ENCODE assay signal across 25 cellular contexts in genomic region chr5:154178661-154179060, GRCh38. TPM values are rescaled to one million over a fixed set of nuclear protein-coding genes. Genes with fewer than 3 reads are reported as not detected.
DNase-seq lines count a peak whose midpoint lies in the region; ATAC-seq, FAIRE-seq and TF ChIP-seq lines count a peak whose summit lies in the region.
"Had no signal": no experiment of that assay in that cellular context is flagged by ENCODE, and none has a peak within 500 bp of the region (broad histone marks: within the 10 kb centered on the region; RNA-seq: fewer than 3 reads in every experiment).

No MANE protein-coding gene starts in this region.

- CTCF ChIA-PET in HepG2 (lab: Yijun Ruan, JAX; ENCODE audit: low intra/inter-chr PET ratio, low total read pairs) (interaction anchor here (2.5 kb wide), 1 partner anchor 106 kb away, joined by 10 read pairs; no protein-coding TSS in a partner anchor), PC-9 (lab: Charles Lee) (interaction anchor here (0.6 kb wide), 1 partner anchor 34 kb away, joined by 10 read pairs; no protein-coding TSS in a partner anchor)

- 54% methylated on average over 2 of the region's 2 CpGs for WGBS in liver
- 3% methylated on average over 2 of the region's 2 CpGs for WGBS in HepG2 (ENCODE audit: low lambda C conversion rate)
- 64% methylated on average over 2 of the region's 2 CpGs for WGBS in right lobe of liver (ENCODE audit: insufficient coverage, low coverage, low lambda C conversion rate, missing lambda C conversion rate)

- H3F3A ChIP-seq in PC-9 (ENCODE audit: insufficient read depth, low read depth): peaks cover 17% of the 10 kb centered on the region

- H3K27me3 ChIP-seq in liver (ENCODE audit: control insufficient read depth in 4 of 4, insufficient read depth in 4 of 4, low read length in 3 of 4) (no peaks in the 10 kb centered on the region), HepG2 (ENCODE audit: control insufficient read depth in 1 of 2, insufficient read depth in 2 of 2, low read length in 2 of 2) (no peaks in the 10 kb centered on the region; a peak in 1 of 5 replicates), PC-9 (ENCODE audit: insufficient read depth, low read depth) (no peaks in the 10 kb centered on the region), right lobe of liver (no peaks in the 10 kb centered on the region), upper lobe of right lung (no peaks in the 10 kb centered on the region)

- no TSS peak for BruUV-seq in HepG2 (replicated peaks; lab: Mats Ljungman, UMichigan)
- no TSS peak for BruUV-seq in PC-9 (replicated peaks; lab: Mats Ljungman, UMichigan)

- H3K4me2 ChIP-seq in HepG2 (ENCODE audit: low read depth, low read length) (no peak overlapping the region), PC-9 (0 out of 2 replicates have a peak overlapping the region, but pooled peaks have one; percentile 26)
- H3K4me2 ChIP-seq: A549 had no signal

- ATAC-seq in HepG2 (no peak), right lobe of liver (peak; percentile 24 to 76 (median 56)), upper lobe of right lung (peak; percentile 8), HG02678 (IDR thresholded peaks at IDR 0.05; ENCODE audit: unreplicated experiment) (no peak)
- ATAC-seq: A549, Panc1 had no signal

- POLR2A ChIA-PET in HepG2 (lab: Yijun Ruan, JAX) (no interaction called here), PC-9 (lab: Charles Lee; ENCODE audit: unreplicated experiment) (interaction anchor here (0.7 kb wide), 1 partner anchor 15 kb away, joined by 4 read pairs; no protein-coding TSS in a partner anchor)

- FAIRE-seq in HepG2 (lab: Jason Lieb, UNC): no peak
- FAIRE-seq: A549, GM12892 had no signal

- H3K79me2 ChIP-seq in HepG2 (ENCODE audit: insufficient read depth, low read length): no peaks in the 10 kb centered on the region
- H3K79me2 ChIP-seq in PC-9 (ENCODE audit: low read depth): no peaks in the 10 kb centered on the region

- H3K9me2 ChIP-seq in PC-9 (ENCODE audit: insufficient read depth): no peaks in the 10 kb centered on the region

- in situ Hi-C loops in HepG2 (cut with HindIII; ENCODE audit: extremely low pct_ligation_motif_present, low pct_unique_long_range_greater_than_20kb): loop anchor here (10.0 kb wide), 1 partner anchor 204 kb away; no protein-coding TSS in a partner anchor

- TF ChIP-seq EP300 in HepG2 (IDR thresholded peaks at IDR 0.05; ENCODE audit: low read depth in 2 of 2, low read length in 2 of 2) (no peak), HepG2 (CRISPR knock-in tag; IDR thresholded peaks at IDR 0.05; ENCODE audit: borderline replicate concordance) (no peak)

- H4K20me1 ChIP-seq in HepG2 (ENCODE audit: insufficient read depth, low read length) (no peaks in the 10 kb centered on the region), PC-9 (ENCODE audit: insufficient read depth) (no peaks in the 10 kb centered on the region)

- DNase-seq in HepG2 (ENCODE audit: low spot score): no peak
- peak in 1 of 2 experiments; percentile 83 for DNase-seq in PC-9
- no peak for DNase-seq in right lobe of liver
- no peak for DNase-seq in upper lobe of right lung
- no peak for DNase-seq in cerebellar cortex (ENCODE audit: low spot score)
- DNase-seq in activated CD4-positive, alpha-beta T cell treated with anti-CD3 and anti-CD28 coated beads for 48 hours: no peak
- DNase-seq: BE2C; CD4-positive, CD25-positive, alpha-beta regulatory T cell; DMS79 treated with DMSO at 0.1 percent for 48 hours; GOT3; HCEC 1CT; Karpas-422; MM.1S; NCI-H1048; NCI-H1436; NCI-H1930; NCI-H226; NCI-H510A treated with DMSO at 0.1 percent for 48 hours; NCI-H748 treated with DMSO at 0.1 percent for 48 hours; SJCRH30 had no signal

- TF ChIP-seq RAD21 in liver (IDR thresholded peaks at IDR 0.05) (no peak), HepG2 (CRISPR knock-in tag; IDR thresholded peaks at IDR 0.05) (no peak)

- H2AFZ ChIP-seq in HepG2 (ENCODE audit: low read length) (no peak overlapping the region), PC-9 (no peak overlapping the region)

- H3K9ac ChIP-seq in liver (ENCODE audit: low read depth in 1 of 2, low read length in 2 of 2) (no peak overlapping the region), HepG2 (ENCODE audit: insufficient read depth, low read depth, low read length) (no peak overlapping the region)

- H3K4me3 ChIP-seq in liver (ENCODE audit: low read depth in 1 of 3, low read length in 3 of 3): no peak overlapping the region
- no peak overlapping the region for H3K4me3 ChIP-seq in HepG2 (replicated peaks in 1 of 3; ENCODE audit: insufficient read depth in 1 of 3, low read depth in 2 of 3, low read length in 3 of 3)
- H3K4me3 ChIP-seq in PC-9: no peak overlapping the region
- H3K4me3 ChIP-seq in right lobe of liver: no peak overlapping the region
- H3K4me3 ChIP-seq in upper lobe of right lung: no peak overlapping the region
- H3K4me3 ChIP-seq: A549, SJCRH30 had no signal

- TF ChIP-seq CTCF in liver (IDR thresholded peaks at IDR 0.05; ENCODE audit: low read depth, low read length, missing input control): no peak
- no peak for TF ChIP-seq CTCF in HepG2 (CRISPR knock-in tag; IDR thresholded peaks at IDR 0.05)
- TF ChIP-seq CTCF in PC-9 (conservative IDR thresholded peaks at IDR 0.05): no peak
- TF ChIP-seq CTCF in right lobe of liver (IDR thresholded peaks at IDR 0.05): no peak
- TF ChIP-seq CTCF in upper lobe of right lung (IDR thresholded peaks at IDR 0.05): no peak

- H3K9me3 ChIP-seq in liver (ENCODE audit: control insufficient read depth in 4 of 4, low read length in 3 of 4) (no peaks in the 10 kb centered on the region), HepG2 (ENCODE audit: low read length) (no peaks in the 10 kb centered on the region), PC-9 (ENCODE audit: insufficient read depth, low read depth) (no peaks in the 10 kb centered on the region), right lobe of liver (no peaks in the 10 kb centered on the region), upper lobe of right lung (no peaks in the 10 kb centered on the region)
- H3K9me3 ChIP-seq: A549, BE2C, SJCRH30 had no signal

- peaks cover 0 to 8% (median 2%) of the 10 kb centered on the region in 4 donors for H3K4me1 ChIP-seq in liver (ENCODE audit: control insufficient read depth in 4 of 4, insufficient read depth in 4 of 4, low read length in 3 of 4)
- no peaks in the 10 kb centered on the region for H3K4me1 ChIP-seq in HepG2 (ENCODE audit: insufficient read depth, low read length)
- peaks cover 25% of the 10 kb centered on the region for H3K4me1 ChIP-seq in PC-9 (replicated peaks; ENCODE audit: insufficient read depth)
- peaks cover 0 to 6% (median 0%) of the 10 kb centered on the region in 4 donors for H3K4me1 ChIP-seq in right lobe of liver
- H3K4me1 ChIP-seq in upper lobe of right lung: no peaks in the 10 kb centered on the region
- H3K4me1 ChIP-seq: A549, BE2C, SJCRH30 had no signal

- TF ChIP-seq POLR2A in HepG2 (IDR thresholded peaks at IDR 0.05; ENCODE audit: insufficient read depth in 1 of 2, low read depth in 2 of 2, low read length in 2 of 2) (no peak), right lobe of liver (IDR thresholded peaks at IDR 0.05) (no peak)

- H3K27ac ChIP-seq in liver (ENCODE audit: low read depth in 1 of 2, low read length in 2 of 2) (no peak overlapping the region), HepG2 (ENCODE audit: extremely low read length, insufficient read depth, low read length) (no peak overlapping the region), PC-9 (no peak overlapping the region; the same call in 1 of the 2 replicates), right lobe of liver (no peak overlapping the region), upper lobe of right lung (no peak overlapping the region)
- H3K27ac ChIP-seq: A549, SJCRH30 had no signal

- intact Hi-C loops in HepG2 (cut with micrococcal nuclease; ENCODE audit: unreplicated experiment) (no loop called here), PC-9 (cut with micrococcal nuclease; ENCODE audit: unreplicated experiment) (loop anchor here (5.0 kb wide), 1 partner anchor 86 kb away; no protein-coding TSS in a partner anchor), right lobe of liver (cut with DNase I) (loop anchor here (10.0 kb wide), 2 partner anchors 204 to 226 kb away; no protein-coding TSS in a partner anchor), upper lobe of right lung (cut with DNase I) (no loop called here)

- H3K36me3 ChIP-seq in liver (ENCODE audit: control insufficient read depth in 4 of 4, insufficient read depth in 3 of 4, low read depth in 1 of 4, low read length in 3 of 4) (no peaks in the 10 kb centered on the region), HepG2 (replicated peaks in 1 of 2; ENCODE audit: control insufficient read depth in 1 of 2, insufficient read depth in 2 of 2, low read length in 2 of 2) (no peaks in the 10 kb centered on the region), PC-9 (ENCODE audit: low read depth) (no peaks in the 10 kb centered on the region), right lobe of liver (no peaks in the 10 kb centered on the region), upper lobe of right lung (no peaks in the 10 kb centered on the region)
- H3K36me3 ChIP-seq: BE2C, SJCRH30 had no signal

RNA-seq across cellular contexts. Expression of gene GALNT10, which starts 11.9 kb away (rescaled TPM):
- total RNA-seq in liver (10 to 100 TPM in 1 of 2 donors, 1 to 10 TPM in 1; 6.5 to 17.8 TPM), HepG2 (2016; rRNA removed; fragmentation: Illumina TruSeq; extraction: Trizol) (6.2 and 8.1 TPM in 2 replicates), PC-9 (2021) (74.0 and 101 TPM in 2 replicates), right lobe of liver (1 to 10 TPM; 4.0 to 9.7 (median 7.1) TPM), upper lobe of right lung (93.8 TPM)
- polyA plus RNA-seq in liver (1 to 10 TPM; 1.1 to 4.1 TPM), HepG2 (2011; rRNA removed) (11.2 and 12.0 TPM in 2 replicates)
- 1.3 and 1.5 TPM in 2 replicates for total RNA-seq in HepG2 (2016; cell fraction: cytosol; rRNA removed; fragmentation: Illumina TruSeq; extraction: Trizol; ENCODE audit: low read depth)
- total RNA-seq in HepG2 (2016; cell fraction: insoluble cytoplasmic fraction; rRNA removed; fragmentation: Illumina TruSeq; extraction: Trizol): 4.7 and 8.5 TPM in 2 replicates
- total RNA-seq in HepG2 (2016; cell fraction: membrane; rRNA removed; fragmentation: Illumina TruSeq; extraction: Trizol): 5.1 and 5.4 TPM in 2 replicates
- 8.2 and 10.9 TPM in 2 replicates for total RNA-seq in HepG2 (2016; cell fraction: nucleus; rRNA removed; fragmentation: Illumina TruSeq; extraction: Trizol)
- polyA plus RNA-seq in HepG2 (2011; cell fraction: cytosol; rRNA removed): 5.5 and 5.6 TPM in 2 replicates
- polyA plus RNA-seq in HepG2 (2011; cell fraction: nucleus; rRNA removed): 7.2 and 9.6 TPM in 2 replicates
- 3.6 and 5.9 TPM in 2 replicates for polyA plus RNA-seq in HepG2 (2012)
- 1.3 and 1.9 TPM in 2 replicates for polyA plus RNA-seq in HepG2 (2016; cell fraction: cytosol; fragmentation: Illumina TruSeq; extraction: Trizol; ENCODE audit: low read depth)
- 4.3 and 5.7 TPM in 2 replicates for polyA plus RNA-seq in HepG2 (2016; cell fraction: insoluble cytoplasmic fraction; fragmentation: Illumina TruSeq; extraction: Trizol; ENCODE audit: low read depth)
- 2.6 and 3.0 TPM in 2 replicates for polyA plus RNA-seq in HepG2 (2016; cell fraction: membrane; fragmentation: Illumina TruSeq; extraction: Trizol; ENCODE audit: low read depth)
- 10.3 and 10.9 TPM in 2 replicates for polyA plus RNA-seq in HepG2 (2016; cell fraction: nucleus; fragmentation: Illumina TruSeq; extraction: Trizol; ENCODE audit: insufficient read depth, low read depth)
- polyA minus RNA-seq in HepG2 (2011; rRNA and poly(A)+ RNA removed; ENCODE audit: low replicate concordance): 25.4 and 54.7 TPM in 2 replicates
- polyA minus RNA-seq in HepG2 (2011; cell fraction: cytosol; rRNA and poly(A)+ RNA removed): 6.4 and 7.0 TPM in 2 replicates
- 7.5 and 8.5 TPM in 2 replicates for polyA minus RNA-seq in HepG2 (2011; cell fraction: nucleus; rRNA and poly(A)+ RNA removed)

Comparison
In these comparisons a context has a peak if more than half of its experiments do, and no peak if none do; other contexts are left out.
1. ATAC-seq: peak in right lobe of liver (4 of 4) and upper lobe of right lung (single experiment); none in HepG2 (single experiment) and HG02678 (single experiment).
2. intact Hi-C loops: an anchor here in PC-9 (5.0 kb wide) and right lobe of liver (10.0 kb wide); none called in HepG2 and upper lobe of right lung.